Comparison of ENCODE assay signal across 8 cellular contexts in the genomic region with DNA sequence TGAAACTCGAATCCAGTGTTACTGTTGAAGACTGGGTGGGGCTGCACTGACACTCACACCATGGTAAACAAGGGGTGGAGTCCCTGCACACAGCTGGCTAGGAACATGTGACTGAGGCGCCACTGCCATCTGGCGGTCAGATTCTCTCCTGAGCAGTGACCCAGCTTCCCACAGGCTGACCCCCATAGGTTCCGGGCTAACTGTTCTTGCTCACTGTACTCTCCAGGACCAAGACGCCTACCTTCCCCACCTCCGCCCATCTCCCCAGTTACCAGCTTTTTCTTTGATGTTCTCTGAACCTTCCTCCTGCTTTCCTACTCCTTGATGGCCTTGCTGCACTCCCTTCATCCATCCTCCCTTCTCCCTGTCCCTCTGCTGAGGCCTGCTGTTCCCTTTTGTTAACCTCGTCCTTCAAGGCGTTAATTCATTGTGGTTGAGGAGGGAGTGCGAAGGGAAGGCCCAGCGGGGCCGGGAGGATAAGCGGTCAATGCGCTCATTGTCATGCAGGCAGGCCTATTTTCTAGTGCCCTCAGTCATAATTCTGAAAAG.
DNase-seq lines count a peak whose midpoint lies in the region; ATAC-seq and TF ChIP-seq lines count a peak whose summit lies in the region.

No MANE protein-coding gene starts in this region.

- CTCF ChIA-PET in activated CD4-positive, alpha-beta T cell treated with anti-CD3 and anti-CD28 coated beads, Interleukin-2, amount 10 ng/mL, durations not matched to agents 7 days and 5 days (lab: Charles Lee) = interaction anchor here (0.7 to 1.6 kb wide), 3 partner anchors 13 to 327 kb away, joined by 3 to 4 read pairs (median 3); no protein-coding TSS in a partner anchor

- peaks cover 6% of the 10 kb centered on the region for H3K27me3 Mint-ChIP-seq in activated CD4-positive, alpha-beta T cell treated with anti-CD3 and anti-CD28 coated beads, Interleukin-2, amount 10 ng/mL, durations not matched to agents 7 days and 5 days

- peaks cover 5% of the 10 kb centered on the region for H3K36me3 Mint-ChIP-seq in activated CD4-positive, alpha-beta T cell treated with anti-CD3 and anti-CD28 coated beads, Interleukin-2, amount 10 ng/mL, durations not matched to agents 7 days and 5 days (ENCODE audit: low read depth)

- no peaks in the 10 kb centered on the region for H3K27me3 ChIP-seq in lung (ENCODE audit: control insufficient read depth, insufficient read depth)

- H3K4me1 Mint-ChIP-seq in activated CD4-positive, alpha-beta T cell treated with anti-CD3 and anti-CD28 coated beads, Interleukin-2, amount 10 ng/mL, durations not matched to agents 7 days and 5 days = peaks cover 12% of the 10 kb centered on the region

- POLR2A ChIA-PET in activated CD4-positive, alpha-beta T cell treated with anti-CD3 and anti-CD28 coated beads, Interleukin-2, amount 10 ng/mL, durations not matched to agents 7 days and 5 days (lab: Charles Lee) = no interaction called here

- no peak overlapping the region for H3K27ac ChIP-seq in lung (ENCODE audit: low read depth in 1 of 2, low read length in 1 of 2)

- H3K4me1 ChIP-seq in lung (ENCODE audit: control insufficient read depth in 2 of 2, insufficient read depth in 2 of 2, low read length in 2 of 2) = no peaks in the 10 kb centered on the region

- no peak overlapping the region for H3K4me3 ChIP-seq in lung

- TF ChIP-seq CTCF in lung (IDR thresholded peaks at IDR 0.05; ENCODE audit: control extremely low read depth, extremely low read depth) = peak; percentile 32

- peak; percentile 99 for ATAC-seq in HG03342 (IDR thresholded peaks at IDR 0.05; ENCODE audit: unreplicated experiment)
- ATAC-seq in lung (ENCODE audit: insufficient read depth, low FRiP score) = peak; percentile 87

- H3K9me3 Mint-ChIP-seq in activated CD4-positive, alpha-beta T cell treated with anti-CD3 and anti-CD28 coated beads, Interleukin-2, amount 10 ng/mL, durations not matched to agents 7 days and 5 days = no peaks in the 10 kb centered on the region

- H3K9me3 ChIP-seq in lung (ENCODE audit: control insufficient read depth in 2 of 2, insufficient read depth in 1 of 2, low read length in 1 of 2) = no peaks in the 10 kb centered on the region

- no peak overlapping the region for H3K4me3 Mint-ChIP-seq in activated CD4-positive, alpha-beta T cell treated with anti-CD3 and anti-CD28 coated beads, Interleukin-2, amount 10 ng/mL, durations not matched to agents 7 days and 5 days

- DNase-seq in AG20443 (ENCODE audit: low spot score) (peak; percentile 93), GM19238 (ENCODE audit: insufficient read length, low spot score) (peak; percentile 41), NCI-H460 (ENCODE audit: extremely low read depth, low read depth) (peak; percentile 93), ecto neural progenitor cell (ENCODE audit: low spot score) (peak; percentile 92), lung (ENCODE audit: low spot score) (peak; percentile 80)
- peak; percentile 74 for DNase-seq in activated CD4-positive, alpha-beta T cell treated with anti-CD3 and anti-CD28 coated beads, Interleukin-2, amount 10 ng/mL, durations not matched to agents 7 days and 5 days
- peak; percentile 1 for DNase-seq in stimulated activated CD8-positive, alpha-beta memory T cell treated with anti-CD3 and anti-CD28 coated beads, Interleukin-12 subunit alpha, Interleukin-12 subunit beta, amount 100 ng/mL, for 24 hours (ENCODE audit: extremely low read depth)

- no peaks in the 10 kb centered on the region for H3K36me3 ChIP-seq in lung (ENCODE audit: control insufficient read depth in 2 of 2, insufficient read depth in 2 of 2, low read length in 2 of 2)

- WGBS in lung, 2 donors = 60 to 62% methylated on average over 13 of the region's 13 CpGs

- peak overlapping the region; percentile 80 for H3K27ac Mint-ChIP-seq in activated CD4-positive, alpha-beta T cell treated with anti-CD3 and anti-CD28 coated beads, Interleukin-2, amount 10 ng/mL, durations not matched to agents 7 days and 5 days

Comparison
In these comparisons a context has a peak if more than half of its experiments do, and no peak if none do; other contexts are left out.
1. DNase-seq: peak in every context shown above with its lines; median percentile 93 in AG20443; 93 in NCI-H460; 92 in ecto neural progenitor cell; 80 in lung; 74 in activated CD4-positive, alpha-beta T cell treated with anti-CD3 and anti-CD28 coated beads, Interleukin-2, amount 10 ng/mL, durations not matched to agents 7 days and 5 days; 41 in GM19238; 1 in stimulated activated CD8-positive, alpha-beta memory T cell treated with anti-CD3 and anti-CD28 coated beads, Interleukin-12 subunit alpha, Interleukin-12 subunit beta, amount 100 ng/mL, for 24 hours.